9 cellular contexts compared by ENCODE assay signal in the genomic region with DNA sequence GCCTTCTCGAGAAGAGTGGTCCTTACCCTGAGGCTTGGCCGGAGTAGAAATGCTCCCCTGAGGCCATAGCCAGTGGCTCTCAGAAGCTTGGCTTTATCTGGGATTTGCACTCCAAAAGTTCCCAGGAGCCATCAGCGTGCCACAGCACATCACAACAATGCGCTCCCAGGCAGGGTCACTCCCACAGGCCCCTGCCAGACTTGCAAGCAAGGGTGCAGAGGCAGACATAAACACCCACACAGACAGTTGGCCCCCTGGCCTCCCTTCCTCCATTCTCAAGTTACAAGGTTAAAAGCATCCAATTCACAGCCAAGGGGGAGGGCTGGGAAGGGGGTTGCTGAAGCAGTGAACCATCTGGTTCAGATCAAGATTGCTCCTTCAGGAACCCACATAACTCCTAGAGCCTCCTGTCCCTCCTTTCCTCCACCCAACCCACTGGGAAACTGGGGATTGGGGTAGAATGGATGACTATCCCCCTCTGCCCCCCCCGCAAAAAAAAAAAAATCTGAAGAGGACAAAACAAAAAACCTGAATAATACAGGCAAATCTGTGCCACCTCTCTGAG. TPM values are rescaled to one million over a fixed set of nuclear protein-coding genes. Genes with fewer than 3 reads are reported as not detected.
DNase-seq lines count a peak whose midpoint lies in the region; ATAC-seq, FAIRE-seq and TF ChIP-seq lines count a peak whose summit lies in the region.
"Had no signal": no experiment of that assay in that cellular context is flagged by ENCODE, and none has a peak within 500 bp of the region (broad histone marks: within the 10 kb centered on the region; RNA-seq: fewer than 3 reads in every experiment).

No MANE protein-coding gene starts in this region.

- H3K9me3 ChIP-seq in NT2/D1 (ENCODE audit: insufficient read depth, low read length) (no peaks in the 10 kb centered on the region), psoas muscle (no peaks in the 10 kb centered on the region)

- DNase-seq in NCI-H1417 (lab: John Stamatoyannopoulos, UW), result peak; percentile 4 to 28 (median 11)
- DNase-seq in NCI-H1417 treated with DMSO at 0.1 percent for 48 hours (lab: John Stamatoyannopoulos, UW), result no peak
- peak; percentile 91 for DNase-seq in NT2/D1 (ENCODE audit: low read depth, low spot score)
- no peak for DNase-seq in effector memory CD8-positive, alpha-beta T cell
- peak in 1 of 2 donors; percentile 60 for DNase-seq in psoas muscle
- no peak for DNase-seq in amniotic stem cell (lab: John Stamatoyannopoulos, UW)
- no peak for DNase-seq in D721Med (ENCODE audit: insufficient read length, low spot score)
- DNase-seq in stimulated activated CD4-positive, alpha-beta T cell treated with anti-CD3 and anti-CD28 coated beads, Interleukin-2, amount 100 ng/mL, for 48 hours, result no peak

- H3K27me3 ChIP-seq in NT2/D1 (ENCODE audit: insufficient read depth, insufficient read length), result no peaks in the 10 kb centered on the region
- H3K27me3 ChIP-seq in psoas muscle (ENCODE audit: insufficient read depth in 3 of 3, low read length in 2 of 3), result no peaks in the 10 kb centered on the region

- intact Hi-C loops in psoas muscle (cut with DNase I), result loop anchor here in 1 of 2 donors (5.0 kb wide), 1 partner anchor 55 kb away; no protein-coding TSS in a partner anchor

- TF ChIP-seq CTCF in psoas muscle (IDR thresholded peaks at IDR 0.05), result no peak
- no peak for TF ChIP-seq CTCF in D721Med (IDR thresholded peaks at IDR 0.05; ENCODE audit: insufficient read depth, missing control alignments)

- H3K27me3 Mint-ChIP-seq in effector memory CD8-positive, alpha-beta T cell, result no peaks in the 10 kb centered on the region

- peak overlapping the region; percentile 77 for H3K27ac ChIP-seq in psoas muscle

- H3K9ac ChIP-seq in NT2/D1 (ENCODE audit: insufficient read length, low read depth), result peak overlapping the region; percentile 99

- no peaks in the 10 kb centered on the region for H3K36me3 Mint-ChIP-seq in effector memory CD8-positive, alpha-beta T cell (ENCODE audit: insufficient read depth)

- no peak for FAIRE-seq in D721Med (lab: Jason Lieb, UNC)
- FAIRE-seq: A204.1 had no signal

- no peaks in the 10 kb centered on the region for H3K9me3 Mint-ChIP-seq in effector memory CD8-positive, alpha-beta T cell

- H3K36me3 ChIP-seq in NT2/D1 (ENCODE audit: insufficient read depth, insufficient read length, low read length), result peaks cover 18% of the 10 kb centered on the region
- H3K36me3 ChIP-seq in psoas muscle (ENCODE audit: insufficient read depth in 1 of 2, low read depth in 1 of 2), result no peaks in the 10 kb centered on the region

- H3K27ac Mint-ChIP-seq in effector memory CD8-positive, alpha-beta T cell, result peak overlapping the region; percentile 60 to 94

- peaks cover 32% of the 10 kb centered on the region in 2 donors for H3K4me1 Mint-ChIP-seq in effector memory CD8-positive, alpha-beta T cell (ENCODE audit: low read depth in 2 of 2)

- H3K4me1 ChIP-seq in NT2/D1 (ENCODE audit: insufficient read depth, insufficient read length), result peaks cover 23% of the 10 kb centered on the region
- peaks cover 58% of the 10 kb centered on the region for H3K4me1 ChIP-seq in psoas muscle

- 14 to 19% (median 16%) methylated on average over 5 of the region's 5 CpGs for WGBS in psoas muscle, 3 donors

- H3K4me3 Mint-ChIP-seq in effector memory CD8-positive, alpha-beta T cell, result peak overlapping the region; percentile 96 to 97

- peak overlapping the region; percentile 55 for H3K4me3 ChIP-seq in NT2/D1 (ENCODE audit: insufficient read length, low read depth)
- H3K4me3 ChIP-seq in psoas muscle, result peak overlapping the region; percentile 91

- no peak for ATAC-seq in effector memory CD8-positive, alpha-beta T cell (replicated peaks)
- peak in 1 of 4 donors; percentile 14 for ATAC-seq in psoas muscle

RNA-seq across cellular contexts. Expression of gene ST3GAL2, which starts 1.8 kb away (rescaled TPM):
- 10 to 100 TPM; 16.8 to 33.0 (median 22.6) TPM for total RNA-seq in psoas muscle
- polyA plus RNA-seq in psoas muscle, result 10 to 100 TPM in 1 of 3 donors, 1 to 10 TPM in 2; 7.0 to 19.8 (median 8.9) TPM

RNA-seq across cellular contexts. Expression of gene FCSK, which starts 17.3 kb away (rescaled TPM):
- total RNA-seq in psoas muscle, result 10 to 100 TPM in 2 of 4 donors, 1 to 10 TPM in 2; 4.9 to 11.0 (median 9.3) TPM
- 1 to 10 TPM; 5.7 to 8.0 (median 6.0) TPM for polyA plus RNA-seq in psoas muscle

Comparison
In these comparisons a context has a peak if more than half of its experiments do, and no peak if none do; other contexts are left out.
1. DNase-seq: peak in NCI-H1417 (3 of 3) and NT2/D1 (single experiment); none in NCI-H1417 treated with DMSO at 0.1 percent for 48 hours (single experiment), effector memory CD8-positive, alpha-beta T cell (0 of 3), amniotic stem cell (single experiment), D721Med (single experiment) and stimulated activated CD4-positive, alpha-beta T cell treated with anti-CD3 and anti-CD28 coated beads, Interleukin-2, amount 100 ng/mL, for 48 hours (0 of 2).